ENCODE assay signal across 14 cellular contexts in genomic region chr15:32688151-32688639, GRCh38. TPM values are rescaled to one million over a fixed set of nuclear protein-coding genes. Genes with fewer than 3 reads are reported as not detected.
DNase-seq lines count a peak whose midpoint lies in the region; TF ChIP-seq lines count a peak whose summit lies in the region.
"Had no signal": no experiment of that assay in that cellular context is flagged by ENCODE, and none has a peak within 500 bp of the region (broad histone marks: within the 10 kb centered on the region; RNA-seq: fewer than 3 reads in every experiment).

No MANE protein-coding gene starts in this region.

- H3K4me3 ChIP-seq in mammary epithelial cell (replicated peaks in 1 of 3; ENCODE audit: insufficient read depth in 1 of 3, low read depth in 2 of 3, low read length in 3 of 3): no peak overlapping the region
- H3K4me3 ChIP-seq: MG63, PC-9 had no signal

- peak; percentile 85 for DNase-seq in Daoy (ENCODE audit: low read depth)
- peak; percentile 97 for DNase-seq in NCI-H345 (lab: John Stamatoyannopoulos, UW)
- peak; percentile 53 for DNase-seq in mammary epithelial cell
- peak; percentile 36 for DNase-seq in myocyte (ENCODE audit: low read depth)
- DNase-seq in stimulated activated CD8-positive, alpha-beta memory T cell treated with anti-CD3 and anti-CD28 coated beads, Interleukin-4, amount 100 ng/mL, for 48 hours: no peak
- no peak for DNase-seq in activated T-cell treated with anti-CD3 and anti-CD28 coated beads, Interleukin-2, amount 50 U/mL, for 24 hours
- no peak for DNase-seq in mesenteric fat pad (ENCODE audit: low spot score)
- DNase-seq: activated CD8-positive, alpha-beta memory T cell treated with anti-CD3 and anti-CD28 coated beads, Interleukin-2, amount 50 U/mL, for 4 hours; amygdala; Caco-2; MG63 had no signal

- no peaks in the 10 kb centered on the region for H3K36me3 Mint-ChIP-seq in activated T-cell treated with anti-CD3 and anti-CD28 coated beads, Interleukin-2, amount 50 U/mL, for 24 hours (ENCODE audit: low read depth)

- H3K4me2 ChIP-seq in mammary epithelial cell (ENCODE audit: insufficient read depth, low read depth, low read length): peak overlapping the region; percentile 3
- H3K4me2 ChIP-seq: PC-9 had no signal

- H3K36me3 ChIP-seq in mammary epithelial cell (ENCODE audit: insufficient read depth, low read length): no peaks in the 10 kb centered on the region
- H3K36me3 ChIP-seq: MG63 had no signal

- H3K4me3 Mint-ChIP-seq in activated T-cell treated with anti-CD3 and anti-CD28 coated beads, Interleukin-2, amount 50 U/mL, for 24 hours: no peak overlapping the region
- H3K4me3 Mint-ChIP-seq: neural crest cell had no signal

- in situ Hi-C loops in mammary epithelial cell (cut with MboI; ENCODE audit: low sequenced_read_pairs in 2 of 2): loop anchor here in 1 of 2 donors (10.0 kb wide), 1 partner anchor 447 kb away; no protein-coding TSS in a partner anchor

- CTCF ChIA-PET in mammary epithelial cell (lab: Charles Lee; ENCODE audit: low non-redundant PET): interaction anchor here (0.8 kb wide), 1 partner anchor 84 kb away, joined by 5 read pairs; no protein-coding TSS in a partner anchor

- no peaks in the 10 kb centered on the region for H4K20me1 ChIP-seq in mammary epithelial cell (ENCODE audit: insufficient read depth, low read length)

- no peaks in the 10 kb centered on the region for H3K9me3 Mint-ChIP-seq in activated T-cell treated with anti-CD3 and anti-CD28 coated beads, Interleukin-2, amount 50 U/mL, for 24 hours
- H3K9me3 Mint-ChIP-seq: neural crest cell had no signal

- dilution Hi-C loops in mammary epithelial cell (cut with HindIII; ENCODE audit: low sequenced_read_pairs): loop anchor here (25.0 kb wide), 1 partner anchor 299 kb away; no protein-coding TSS in a partner anchor

- no peak overlapping the region for H3K27ac Mint-ChIP-seq in activated T-cell treated with anti-CD3 and anti-CD28 coated beads, Interleukin-2, amount 50 U/mL, for 24 hours

- H2AFZ ChIP-seq in mammary epithelial cell (ENCODE audit: low read depth, low read length): peak overlapping the region; percentile 9
- H2AFZ ChIP-seq: PC-9 had no signal

- H3K27me3 Mint-ChIP-seq in activated T-cell treated with anti-CD3 and anti-CD28 coated beads, Interleukin-2, amount 50 U/mL, for 24 hours: no peaks in the 10 kb centered on the region

- peaks cover 53% of the 10 kb centered on the region for H3K4me1 ChIP-seq in mammary epithelial cell (ENCODE audit: insufficient read depth, low read length)
- H3K4me1 ChIP-seq: Caco-2 had no signal

- H3K27me3 ChIP-seq in mammary epithelial cell (ENCODE audit: insufficient read depth, low read length): no peaks in the 10 kb centered on the region
- H3K27me3 ChIP-seq: MG63 had no signal

- peak overlapping the region; percentile 53 for H3K27ac ChIP-seq in mammary epithelial cell (ENCODE audit: insufficient read depth, low read depth, low read length)
- H3K27ac ChIP-seq: PC-9 had no signal

- intact Hi-C loops in mammary epithelial cell (cut with micrococcal nuclease): no loop called here

- peaks cover 3% of the 10 kb centered on the region for H3K9me3 ChIP-seq in mammary epithelial cell (replicated peaks; ENCODE audit: insufficient read depth, low read length)
- H3K9me3 ChIP-seq: Caco-2, MG63 had no signal

- no peak for TF ChIP-seq CTCF in mammary epithelial cell (conservative IDR thresholded peaks at IDR 0.05 in 1 of 2, IDR thresholded peaks at IDR 0.05 in 1 of 2; ENCODE audit: extremely low read depth in 1 of 2, insufficient read depth in 1 of 2, low read depth in 1 of 2, low read length in 2 of 2)

- H3K4me1 Mint-ChIP-seq in activated T-cell treated with anti-CD3 and anti-CD28 coated beads, Interleukin-2, amount 50 U/mL, for 24 hours (ENCODE audit: low read depth): peaks cover 8% of the 10 kb centered on the region
- H3K4me1 Mint-ChIP-seq: neural crest cell had no signal

- H3K9ac ChIP-seq in mammary epithelial cell (ENCODE audit: insufficient read depth, low read length): no peak overlapping the region

- no TSS peak for BruUV-seq in mammary epithelial cell (replicated peaks; lab: Mats Ljungman, UMichigan)

- no peaks in the 10 kb centered on the region for H3K79me2 ChIP-seq in mammary epithelial cell (ENCODE audit: insufficient read depth, low read length)

- 17% methylated on average over 2 of the region's 2 CpGs for WGBS in mammary epithelial cell (ENCODE audit: low coverage, missing lambda C conversion rate)

RNA-seq across cellular contexts. Expression of gene GREM1, which starts 29.6 kb away (rescaled TPM):
- total RNA-seq in Daoy (2014; rRNA removed; shearing (Covaris generic)): 34.4 and 35.3 TPM in 2 replicates
- total RNA-seq in mammary epithelial cell (1 to 10 TPM in 1 of 2 donors, not detected in 1; 1.8 TPM), myocyte (63.1 and 82.8 TPM in 2 replicates), mesenteric fat pad (435 TPM)
- polyA plus RNA-seq in mammary epithelial cell: 0.03 TPM
- polyA minus RNA-seq in mammary epithelial cell: not detected
- polyA plus RNA-seq in myocyte (2012): 349 TPM
- total RNA-seq: endothelial cell of umbilical vein had no signal
- polyA plus RNA-seq: endothelial cell of umbilical vein had no signal

RNA-seq across cellular contexts. Expression of gene SCG5, which starts 46.7 kb away (rescaled TPM):
- total RNA-seq in Daoy (2014; rRNA removed; shearing (Covaris generic)): 1.8 and 3.0 TPM in 2 replicates
- total RNA-seq in mammary epithelial cell (10 to 100 TPM in 1 of 2 donors, 1 to 10 TPM in 1; 1.8 to 39.8 TPM), myocyte (1.3 and 2.3 TPM in 2 replicates), mesenteric fat pad (5.3 TPM)
- polyA plus RNA-seq in mammary epithelial cell: 3.0 TPM
- polyA minus RNA-seq in mammary epithelial cell: not detected
- 4.7 TPM for polyA plus RNA-seq in myocyte (2012)

Comparison
In these comparisons a context has a peak if more than half of its experiments do, and no peak if none do; other contexts are left out.
1. DNase-seq: peak in Daoy (single experiment), NCI-H345 (single experiment), mammary epithelial cell (single experiment) and myocyte (single experiment); none in stimulated activated CD8-positive, alpha-beta memory T cell treated with anti-CD3 and anti-CD28 coated beads, Interleukin-4, amount 100 ng/mL, for 48 hours (single experiment), activated T-cell treated with anti-CD3 and anti-CD28 coated beads, Interleukin-2, amount 50 U/mL, for 24 hours (single experiment) and mesenteric fat pad (single experiment).
2. RNA of gene GREM1, which starts 29.6 kb away (total RNA-seq): 435 TPM in mesenteric fat pad (single experiment), 63.1 to 82.8 TPM in myocyte and 34.4 to 35.3 TPM in Daoy; 1.8 TPM in mammary epithelial cell; every median in the first group is over 10 times any median in the second.